Comparison of ENCODE assay signal across 1 cellular context in genomic region chr6:100228437-100229424, GRCh38.
TF ChIP-seq lines count a peak whose summit lies in the region.

No MANE protein-coding gene starts in this region.

TF ChIP-seq in HepG2, 621 proteins besides CTCF, POLR2A, EP300 and RAD21 (continued from another document and continues in another):
- TF ChIP-seq RNF219 (CRISPR knock-in tag; IDR thresholded peaks at IDR 0.05) (no peak), ETS1 (CRISPR knock-in tag; IDR thresholded peaks at IDR 0.05) (no peak), ZNF737 (CRISPR knock-in tag; IDR thresholded peaks at IDR 0.05; ENCODE audit: borderline replicate concordance) (no peak), TFAP4 (IDR thresholded peaks at IDR 0.05; ENCODE audit: borderline replicate concordance, low read depth) (peak; percentile 73; the same call in 1 of the 2 replicates), NFIC (IDR thresholded peaks at IDR 0.05; ENCODE audit: low read length) (no peak), ZNF136 (CRISPR knock-in tag; IDR thresholded peaks at IDR 0.05; ENCODE audit: low read depth) (no peak), NBN (conservative IDR thresholded peaks at IDR 0.05) (no peak), ZNF563 (CRISPR knock-in tag; IDR thresholded peaks at IDR 0.05) (peak; percentile 66; the same call in 1 of the 2 replicates), SMAD9 (CRISPR knock-in tag; IDR thresholded peaks at IDR 0.05) (no peak), NFYB (CRISPR knock-in tag; IDR thresholded peaks at IDR 0.05) (peak; percentile 27; the same call in 1 of the 2 replicates), RAD51 (IDR thresholded peaks at IDR 0.05; ENCODE audit: borderline replicate concordance) (no peak), E2F1 (CRISPR knock-in tag; IDR thresholded peaks at IDR 0.05) (0 out of 2 replicates have a peak, but pooled peaks have one; percentile 29), EED (CRISPR knock-in tag; IDR thresholded peaks at IDR 0.05) (no peak), NFYC (CRISPR knock-in tag; IDR thresholded peaks at IDR 0.05) (no peak), ZNF260 (CRISPR knock-in tag; IDR thresholded peaks at IDR 0.05; ENCODE audit: borderline replicate concordance, low read depth) (no peak), ZNF674 (CRISPR knock-in tag; IDR thresholded peaks at IDR 0.05; ENCODE audit: low read depth) (no peak), ZSCAN21 (CRISPR knock-in tag; IDR thresholded peaks at IDR 0.05; ENCODE audit: borderline replicate concordance) (no peak), KLF13 (CRISPR knock-in tag; IDR thresholded peaks at IDR 0.05) (no peak), SP5 (CRISPR knock-in tag; IDR thresholded peaks at IDR 0.05; ENCODE audit: borderline replicate concordance, low read depth) (peak; percentile 93), TGIF2 (CRISPR knock-in tag; IDR thresholded peaks at IDR 0.05) (no peak), U2AF1 (optimal IDR thresholded peaks at IDR 0.05; ENCODE audit: low read depth, low read length) (no peak), ZNF639 (CRISPR knock-in tag; conservative IDR thresholded peaks at IDR 0.05) (0 out of 2 replicates have a peak, but pooled peaks have one; percentile 43), NR2F2 (IDR thresholded peaks at IDR 0.05; ENCODE audit: borderline replicate concordance, low read depth) (no peak), KLF9 (CRISPR knock-in tag; IDR thresholded peaks at IDR 0.05; ENCODE audit: low read depth) (no peak), TCF7 (IDR thresholded peaks at IDR 0.05; ENCODE audit: low read depth) (no peak), FOXC1 (CRISPR knock-in tag; IDR thresholded peaks at IDR 0.05; ENCODE audit: borderline replicate concordance) (0 out of 2 replicates have a peak, but pooled peaks have one; percentile 40), KLF16 (CRISPR knock-in tag; IDR thresholded peaks at IDR 0.05) (0 out of 4 replicates have a peak, but pooled peaks of 1 of the 2 experiments have one; percentile 33), ZNF414 (CRISPR knock-in tag; IDR thresholded peaks at IDR 0.05) (0 out of 2 replicates have a peak, but pooled peaks have one; percentile 39), ZNF766 (CRISPR knock-in tag; IDR thresholded peaks at IDR 0.05; ENCODE audit: borderline replicate concordance) (0 out of 2 replicates have a peak, but pooled peaks have one; percentile 32), ELF3 (CRISPR knock-in tag; IDR thresholded peaks at IDR 0.05) (0 out of 2 replicates have a peak, but pooled peaks have one; percentile 9), MED1 (CRISPR knock-in tag; IDR thresholded peaks at IDR 0.05) (no peak), ZNF501 (CRISPR knock-in tag; IDR thresholded peaks at IDR 0.05) (0 out of 2 replicates have a peak, but pooled peaks have one; percentile 42), ZBTB3 (CRISPR knock-in tag; IDR thresholded peaks at IDR 0.05; ENCODE audit: borderline replicate concordance, low read depth) (no peak), SIN3A (IDR thresholded peaks at IDR 0.05; ENCODE audit: borderline replicate concordance, low read depth, low read length) (no peak), ZSCAN9 (CRISPR knock-in tag; IDR thresholded peaks at IDR 0.05; ENCODE audit: borderline replicate concordance) (no peak), ERF (CRISPR knock-in tag; IDR thresholded peaks at IDR 0.05) (0 out of 2 replicates have a peak, but pooled peaks have one; percentile 35), ZMYM4 (CRISPR knock-in tag; IDR thresholded peaks at IDR 0.05) (peak; percentile 57; the same call in 1 of the 2 replicates), PBX2 (CRISPR knock-in tag; IDR thresholded peaks at IDR 0.05) (peak; percentile 85), ZNF607 (CRISPR knock-in tag; IDR thresholded peaks at IDR 0.05; ENCODE audit: borderline replicate concordance) (0 out of 2 replicates have a peak, but pooled peaks have one; percentile 36), MAX (IDR thresholded peaks at IDR 0.05) (peak; percentile 79), ARID5B (CRISPR knock-in tag; IDR thresholded peaks at IDR 0.05) (peak; percentile 62), HMG20B (CRISPR knock-in tag; conservative IDR thresholded peaks at IDR 0.05) (no peak), ZNF792 (CRISPR knock-in tag; IDR thresholded peaks at IDR 0.05) (0 out of 2 replicates have a peak, but pooled peaks have one; percentile 57), RORA (CRISPR knock-in tag; IDR thresholded peaks at IDR 0.05) (no peak), ARID4A (CRISPR knock-in tag; IDR thresholded peaks at IDR 0.05; ENCODE audit: borderline replicate concordance) (peak; percentile 25; the same call in 1 of the 2 replicates), MXI1 (IDR thresholded peaks at IDR 0.05; ENCODE audit: borderline replicate concordance, low read depth, low read length) (no peak), ZNF709 (CRISPR knock-in tag; IDR thresholded peaks at IDR 0.05) (0 out of 2 replicates have a peak, but pooled peaks have one; percentile 55), ZNF839 (CRISPR knock-in tag; IDR thresholded peaks at IDR 0.05; ENCODE audit: borderline replicate concordance) (no peak), ZNF605 (CRISPR knock-in tag; IDR thresholded peaks at IDR 0.05) (peak; percentile 56; the same call in 1 of the 2 replicates)
